In genomic region chr4:168421671-168422070, GRCh38 we compare ENCODE assay signal across 1 cellular context.
A peak's percentile ranks its signal among the peaks of the same experiment; 100 is the strongest.
TF ChIP-seq lines count a peak whose summit lies in the region.

No MANE protein-coding gene starts in this region.

TF ChIP-seq in K562, 482 proteins besides CTCF, POLR2A, EP300 and RAD21 (continued from another document):
- peak; percentile 32; the same call in 1 of the 2 replicates for TF ChIP-seq L3MBTL2 (IDR thresholded peaks at IDR 0.05)
- peak; percentile 85 for TF ChIP-seq MAFG (tag; conservative IDR thresholded peaks at IDR 0.05)
- TF ChIP-seq ZNF197 (CRISPR knock-in tag; IDR thresholded peaks at IDR 0.05; ENCODE audit: low read depth): no peak
- TF ChIP-seq CXXC5 (CRISPR knock-in tag; IDR thresholded peaks at IDR 0.05): peak; percentile 37; the same call in 1 of the 2 replicates
- TF ChIP-seq SMARCE1 (IDR thresholded peaks at IDR 0.05): peak; percentile 82
- TF ChIP-seq RCOR1 (IDR thresholded peaks at IDR 0.05; ENCODE audit: borderline replicate concordance in 1 of 2, low read depth in 2 of 2, low read length in 2 of 2): peak; percentile 47 to 97; a peak in 3 of 4 replicates
- TF ChIP-seq GABPB2 (CRISPR knock-in tag; conservative IDR thresholded peaks at IDR 0.05): no peak
- TF ChIP-seq PML (IDR thresholded peaks at IDR 0.05; ENCODE audit: low read length): peak; percentile 48; the same call in 1 of the 2 replicates
- TF ChIP-seq MTA2 (IDR thresholded peaks at IDR 0.05; ENCODE audit: low read depth): peak; percentile 41; the same call in 1 of the 2 replicates
- peak; percentile 34; the same call in 1 of the 2 replicates for TF ChIP-seq STAT5A (IDR thresholded peaks at IDR 0.05; ENCODE audit: borderline replicate concordance, low read length)
- 0 out of 2 replicates have a peak, but pooled peaks have one; percentile 3 for TF ChIP-seq NFE2L1 (tag; IDR thresholded peaks at IDR 0.05; ENCODE audit: borderline replicate concordance, low read depth)
- peak; percentile 82 for TF ChIP-seq DPF2 (IDR thresholded peaks at IDR 0.05)
- peak; percentile 75 for TF ChIP-seq TCF3 (CRISPR knock-in tag; IDR thresholded peaks at IDR 0.05)
- peak; percentile 36; the same call in 1 of the 2 replicates for TF ChIP-seq BACH1 (tag; IDR thresholded peaks at IDR 0.05)
- peak; percentile 97 for TF ChIP-seq FOSL1 (tag; conservative IDR thresholded peaks at IDR 0.05)
- no peak for TF ChIP-seq ZNF586 (CRISPR knock-in tag; conservative IDR thresholded peaks at IDR 0.05)
- peak; percentile 76 for TF ChIP-seq ATF3 (IDR thresholded peaks at IDR 0.05)
- no peak; the same call in 1 of the 2 replicates for TF ChIP-seq ATF3 (CRISPR knock-in tag; conservative IDR thresholded peaks at IDR 0.05)
- no peak for TF ChIP-seq HOMEZ (CRISPR knock-in tag; IDR thresholded peaks at IDR 0.05)
- peak; percentile 87 for TF ChIP-seq ETV1 (tag; conservative IDR thresholded peaks at IDR 0.05; ENCODE audit: low read depth)
- TF ChIP-seq ZNF518B (CRISPR knock-in tag; IDR thresholded peaks at IDR 0.05): no peak
- peak; percentile 80 for TF ChIP-seq NFE2 (IDR thresholded peaks at IDR 0.05; ENCODE audit: low read depth)
- peak; percentile 1; the same call in 1 of the 2 replicates for TF ChIP-seq MAFF (IDR thresholded peaks at IDR 0.05; ENCODE audit: low read length)
- no peak for TF ChIP-seq KLF10 (CRISPR knock-in tag; IDR thresholded peaks at IDR 0.05)
- no peak for TF ChIP-seq ATF1 (CRISPR knock-in tag; IDR thresholded peaks at IDR 0.05)
- 0 out of 2 replicates have a peak, but pooled peaks have one; percentile 30 for TF ChIP-seq ATF1 (tag; IDR thresholded peaks at IDR 0.05)
- TF ChIP-seq TAL1 (IDR thresholded peaks at IDR 0.05): peak; percentile 76
- peak; percentile 91 for TF ChIP-seq JUND (IDR thresholded peaks at IDR 0.05; ENCODE audit: borderline replicate concordance, low read depth, low read length)
- peak; percentile 84; the same call in 2 of the 3 replicates for TF ChIP-seq JUND (tag; IDR thresholded peaks at IDR 0.05; ENCODE audit: borderline replicate concordance, low read depth, low read length)
- TF ChIP-seq E2F8 (IDR thresholded peaks at IDR 0.05; ENCODE audit: low read depth, partially characterized antibody): no peak
- TF ChIP-seq FOXJ2 (tag; IDR thresholded peaks at IDR 0.05): no peak
- TF ChIP-seq MAFK (IDR thresholded peaks at IDR 0.05; ENCODE audit: low read length): peak; percentile 60; the same call in 1 of the 2 replicates
- peak; percentile 78 for TF ChIP-seq CBFA2T2 (conservative IDR thresholded peaks at IDR 0.05)
- peak; percentile 93 for TF ChIP-seq ARID1B (IDR thresholded peaks at IDR 0.05)
- 0 out of 2 replicates have a peak, but pooled peaks have one; percentile 18 for TF ChIP-seq CTBP1 (IDR thresholded peaks at IDR 0.05; ENCODE audit: borderline replicate concordance)
